8 cellular contexts compared by ENCODE assay signal in the genomic region with DNA sequence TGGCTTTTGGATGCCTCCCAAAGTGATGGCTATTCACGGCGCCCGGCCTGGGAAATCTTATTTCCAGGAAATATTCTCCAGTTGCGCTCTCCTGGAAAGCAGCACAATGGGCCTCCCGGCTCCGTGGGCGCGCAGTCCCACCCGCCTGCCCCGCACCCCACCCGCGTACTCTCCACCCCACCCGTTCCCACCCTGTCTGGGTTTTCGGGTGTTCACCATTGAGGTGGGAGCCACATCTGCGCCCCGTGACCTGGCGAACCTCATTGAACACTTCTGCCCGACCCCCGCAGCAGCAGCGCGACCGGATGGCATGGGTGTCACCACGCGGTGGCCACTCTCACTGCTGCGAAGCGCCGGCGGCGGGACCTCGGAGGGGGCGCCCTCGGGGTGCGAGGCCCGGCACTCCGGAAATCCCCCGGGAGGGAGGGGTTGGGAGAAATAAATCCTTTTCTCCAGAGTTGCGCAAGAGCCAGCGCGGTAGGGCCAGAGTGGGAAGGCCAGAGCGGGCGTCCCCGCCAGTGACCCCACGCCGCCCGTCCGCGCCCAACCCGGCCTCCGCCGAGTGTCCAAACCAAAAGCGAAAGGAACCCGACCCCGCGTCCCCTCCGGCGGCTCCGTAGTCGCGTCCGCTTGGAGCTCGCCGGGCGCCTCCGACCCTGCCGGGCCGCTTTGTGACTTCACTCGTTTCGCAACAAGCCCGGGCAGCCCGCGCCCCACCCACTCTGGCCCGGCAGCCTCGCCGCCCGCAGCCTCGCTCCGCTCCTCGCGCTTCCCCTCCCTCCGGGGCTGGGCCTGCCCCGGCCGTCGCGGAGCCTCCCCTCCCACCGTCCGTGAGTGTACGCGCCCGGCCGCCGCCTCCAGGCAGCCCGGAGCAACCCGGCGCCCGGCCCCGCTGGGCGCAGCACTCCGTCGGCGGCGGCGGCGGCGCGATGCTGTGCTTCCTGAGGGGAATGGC. TPM values are rescaled to one million over a fixed set of nuclear protein-coding genes. Genes with fewer than 3 reads are reported as not detected.
A peak's percentile ranks its signal among the peaks of the same experiment; 100 is the strongest.
DNase-seq lines count a peak whose midpoint lies in the region; FAIRE-seq and TF ChIP-seq lines count a peak whose summit lies in the region.

A gene with protein sequence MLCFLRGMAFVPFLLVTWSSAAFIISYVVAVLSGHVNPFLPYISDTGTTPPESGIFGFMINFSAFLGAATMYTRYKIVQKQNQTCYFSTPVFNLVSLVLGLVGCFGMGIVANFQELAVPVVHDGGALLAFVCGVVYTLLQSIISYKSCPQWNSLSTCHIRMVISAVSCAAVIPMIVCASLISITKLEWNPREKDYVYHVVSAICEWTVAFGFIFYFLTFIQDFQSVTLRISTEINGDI (plus strand): TSS at position 720 of the 955 bp plus-strand sequence. CDS start 210 bp downstream, at position 930.

- H3K36me3 ChIP-seq in WERI-Rb-1 = no peaks in the 10 kb centered on the region
- H3K36me3 ChIP-seq in breast epithelium = no peaks in the 10 kb centered on the region
- no peaks in the 10 kb centered on the region for H3K36me3 ChIP-seq in iPS-20b (ENCODE audit: insufficient read depth, low read depth, low read length)

- H3K27me3 ChIP-seq in WERI-Rb-1 (ENCODE audit: insufficient read depth, low read depth, severe bottlenecking) (no peaks in the 10 kb centered on the region), breast epithelium (no peaks in the 10 kb centered on the region), iPS-20b (ENCODE audit: insufficient read depth, low read length) (peaks cover 28% of the 10 kb centered on the region)

- DNase-seq in GM12891 (ENCODE audit: insufficient read length, low spot score) (peak; percentile 68), HFFc6 (peak; percentile 90), NCI-H1048 (lab: John Stamatoyannopoulos, UW) (peak; percentile 38), WERI-Rb-1 (peak; percentile 72), breast epithelium (ENCODE audit: low spot score in 2 of 2) (peak; percentile 85 to 93), NCI-H187 treated with DMSO at 0.1 percent for 48 hours (lab: John Stamatoyannopoulos, UW) (no peak)

- H3K27me3 Mint-ChIP-seq in HFFc6 (ENCODE audit: insufficient read depth) = no peaks in the 10 kb centered on the region; the same call in 1 of the 2 replicates

- TF ChIP-seq CTCF in HFFc6 (IDR thresholded peaks at IDR 0.05) (peak; percentile 31; the same call in 1 of the 2 replicates), WERI-Rb-1 (IDR thresholded peaks at IDR 0.05; ENCODE audit: low read depth, low read length) (0 out of 2 replicates have a peak, but pooled peaks have one; percentile 15), breast epithelium (IDR thresholded peaks at IDR 0.05) (peak in 1 of 3 donors; percentile 11)

- H3K4me1 Mint-ChIP-seq in HFFc6 (ENCODE audit: low read depth) = peaks cover 38% of the 10 kb centered on the region

- peaks cover 29% of the 10 kb centered on the region for H3K36me3 Mint-ChIP-seq in HFFc6 (ENCODE audit: low read depth)

- H3K9me3 ChIP-seq in WERI-Rb-1 (ENCODE audit: severe bottlenecking) = no peaks in the 10 kb centered on the region
- H3K9me3 ChIP-seq in breast epithelium = no peaks in the 10 kb centered on the region
- H3K9me3 ChIP-seq in iPS-20b (ENCODE audit: insufficient read depth, low read depth, low read length) = no peaks in the 10 kb centered on the region

- H3K27ac ChIP-seq in WERI-Rb-1 (peak within 1 kb of the TSS; percentile 67), breast epithelium (peak within 1 kb of the TSS; percentile 90 to 99), iPS-20b (ENCODE audit: low read length) (no peak within 1 kb of the TSS), skin epidermis (peak within 1 kb of the TSS; percentile 84 to 99 (median 95))

- peak within 1 kb of the TSS; percentile 76 for H3K4me3 ChIP-seq in WERI-Rb-1 (ENCODE audit: low read depth, low read length)
- H3K4me3 ChIP-seq in breast epithelium = peak within 1 kb of the TSS; percentile 87 to 93 (median 88)
- peak within 1 kb of the TSS; percentile 79 for H3K4me3 ChIP-seq in iPS-20b (ENCODE audit: low read length)
- H3K4me3 ChIP-seq in skin epidermis = peak within 1 kb of the TSS; percentile 49 to 93 (median 70)

- H3K9me3 Mint-ChIP-seq in HFFc6 = no peaks in the 10 kb centered on the region

- H3K27ac Mint-ChIP-seq in HFFc6 = peak within 1 kb of the TSS; percentile 94

- H3K4me1 ChIP-seq in breast epithelium (no peaks in the 10 kb centered on the region), iPS-20b (ENCODE audit: insufficient read depth, low read length) (peaks cover 5% of the 10 kb centered on the region; the same call in 1 of the 2 replicates)

- peak within 1 kb of the TSS; percentile 75 for H3K9ac ChIP-seq in iPS-20b (ENCODE audit: low read depth, low read length)

- TF ChIP-seq POLR2A in GM12891 (IDR thresholded peaks at IDR 0.05; ENCODE audit: low read depth, low read length) = peak; percentile 85
- peak; percentile 74 for TF ChIP-seq POLR2A in breast epithelium (IDR thresholded peaks at IDR 0.05)

- peak; percentile 86 for FAIRE-seq in GM12891 (lab: Jason Lieb, UNC)

- H3K4me3 Mint-ChIP-seq in HFFc6 = peak within 1 kb of the TSS; percentile 96

- intact Hi-C loops in breast epithelium (cut with DNase I; ENCODE audit: low total_unique reads) = no loop called here

TF ChIP-seq in GM12891, 5 proteins besides CTCF, POLR2A, EP300 and RAD21:
- peak; percentile 87 for TF ChIP-seq POLR2AphosphoS5 (IDR thresholded peaks at IDR 0.05; ENCODE audit: low read depth, low read length)
- no peak for TF ChIP-seq POU2F2 (IDR thresholded peaks at IDR 0.05; ENCODE audit: low read depth, low read length)
- peak; percentile 70 for TF ChIP-seq TAF1 (IDR thresholded peaks at IDR 0.05; ENCODE audit: low read depth, low read length)
- TF ChIP-seq SPI1 (IDR thresholded peaks at IDR 0.05; ENCODE audit: low read depth, low read length) = no peak
- TF ChIP-seq PAX5 (IDR thresholded peaks at IDR 0.05; ENCODE audit: insufficient read depth, low read length, severe bottlenecking) = peak; percentile 44

RNA-seq across cellular contexts. Expression of the gene that starts here (rescaled TPM):
- polyA plus RNA-seq in GM12891 (2012; ENCODE audit: low read depth, missing spikeins) = 37.6 TPM
- 100 to 1,000 TPM; 109 to 136 (median 122) TPM for total RNA-seq in HFFc6 (2021; fragmentation: NEBNext Ultra II Directional; extraction: Animal tissue kit (Norgen Biotek cat#: 25700))
- 10 to 100 TPM; 31.2 to 32.4 (median 31.6) TPM for total RNA-seq in breast epithelium
